In genomic region chr6:32637219-32637880, GRCh38 we compare ENCODE assay signal across 8 cellular contexts. TPM values are rescaled to one million over a fixed set of nuclear protein-coding genes. Genes with fewer than 3 reads are reported as not detected.
DNase-seq lines count a peak whose midpoint lies in the region; ATAC-seq, FAIRE-seq and TF ChIP-seq lines count a peak whose summit lies in the region.

Gene HLA-DQA1 (plus strand): TSS chr6:32637406. CDS start chr6:32637459, 53 bp downstream.

- H3K4me1 Mint-ChIP-seq in WTC11, result no peaks in the 10 kb centered on the region

- H3K4me3 Mint-ChIP-seq in WTC11, result no peak within 1 kb of the TSS

- no peak within 1 kb of the TSS for H3K27ac Mint-ChIP-seq in WTC11

- peaks cover 20% of the 10 kb centered on the region for H3K27me3 Mint-ChIP-seq in WTC11 (ENCODE audit: low read depth)

- no peaks in the 10 kb centered on the region for H3K4me1 ChIP-seq in small intestine (ENCODE audit: control insufficient read depth in 2 of 2, insufficient read depth in 1 of 2, low read depth in 1 of 2, low read length in 1 of 2)

- H3K27me3 ChIP-seq in small intestine (ENCODE audit: control insufficient read depth in 2 of 2, insufficient read depth in 2 of 2, low read length in 2 of 2), result no peaks in the 10 kb centered on the region

- POLR2A ChIA-PET in WTC11 (lab: Charles Lee), result interaction anchor here (0.5 kb wide), 1 partner anchor 697 kb away, joined by 3 read pairs; no protein-coding TSS in a partner anchor

- H3K9me3 ChIP-seq in small intestine (ENCODE audit: control insufficient read depth, low read depth), result no peaks in the 10 kb centered on the region

- H3K36me3 Mint-ChIP-seq in WTC11, result no peaks in the 10 kb centered on the region

- ATAC-seq in GM18907 (IDR thresholded peaks at IDR 0.05; ENCODE audit: unreplicated experiment), result peak; percentile 79
- peak; percentile 86 for ATAC-seq in HG02840 (IDR thresholded peaks at IDR 0.05; ENCODE audit: low FRiP score, unreplicated experiment)
- peak; percentile 30; the same call in 1 of the 2 replicates for ATAC-seq in WTC11

- no peaks in the 10 kb centered on the region for H3K9me3 Mint-ChIP-seq in WTC11

- 46 to 57% (median 50%) methylated on average over 7 of the region's 7 CpGs for WGBS in small intestine, 3 donors

- peak within 1 kb of the TSS in 1 of 2 donors; percentile 64 for H3K27ac ChIP-seq in small intestine (ENCODE audit: low read depth in 1 of 2, low read length in 1 of 2)

- CTCF ChIA-PET in WTC11 (lab: Charles Lee), result no interaction called here

- DNase-seq in WTC11 (ENCODE audit: low spot score) (no peak), small intestine (no peak), RCC 7860 (ENCODE audit: low spot score) (no peak), GM03348 (ENCODE audit: low spot score) (no peak), Kasumi-1 (lab: John Stamatoyannopoulos, UW) (no peak), COLO829 (ENCODE audit: low spot score) (no peak)

- no peak for TF ChIP-seq CTCF in WTC11 (IDR thresholded peaks at IDR 0.05)

- FAIRE-seq in small intestine (lab: Jason Lieb, UNC), result no peak
- FAIRE-seq in RCC 7860 (lab: Jason Lieb, UNC), result no peak

- no peaks in the 10 kb centered on the region for H3K36me3 ChIP-seq in small intestine (ENCODE audit: control insufficient read depth in 2 of 2, insufficient read depth in 2 of 2, low read length in 2 of 2)

- H3K4me3 ChIP-seq in small intestine (ENCODE audit: low read depth in 1 of 2, low read length in 2 of 2), result peak within 1 kb of the TSS in 1 of 2 donors; percentile 27

TF ChIP-seq in WTC11, 78 proteins besides CTCF, POLR2A, EP300 and RAD21:
- no peak for TF ChIP-seq AR (CRISPR knock-in tag; IDR thresholded peaks at IDR 0.05)
- no peak for TF ChIP-seq ZNF425 (CRISPR knock-in tag; conservative IDR thresholded peaks at IDR 0.05)
- TF ChIP-seq ZNF423 (CRISPR knock-in tag; IDR thresholded peaks at IDR 0.05), result no peak
- no peak for TF ChIP-seq NR1H2 (CRISPR knock-in tag; IDR thresholded peaks at IDR 0.05)
- no peak for TF ChIP-seq ATF3 (CRISPR knock-in tag; conservative IDR thresholded peaks at IDR 0.05)
- no peak for TF ChIP-seq ATF2 (CRISPR knock-in tag; IDR thresholded peaks at IDR 0.05; ENCODE audit: borderline replicate concordance, low read depth)
- TF ChIP-seq EMX1 (CRISPR knock-in tag; IDR thresholded peaks at IDR 0.05), result no peak
- TF ChIP-seq ZNF232 (CRISPR knock-in tag; IDR thresholded peaks at IDR 0.05), result no peak
- TF ChIP-seq PRDM15 (CRISPR knock-in tag; IDR thresholded peaks at IDR 0.05), result no peak

RNA-seq across cellular contexts. Expression of gene HLA-DQA1, which starts in this region (rescaled TPM):
- 0.22 to 0.92 TPM (median 0.62 TPM) in 3 replicates for total RNA-seq in WTC11 (2021)
- 10 to 100 TPM in 2 of 3 donors, 1 to 10 TPM in 1; 6.5 to 31.9 (median 31.1) TPM for polyA plus RNA-seq in small intestine

Comparison
In these comparisons a context has a peak if more than half of its experiments do, and no peak if none do; other contexts are left out.
1. Peak in ATAC-seq in WTC11; RNA of the gene not detected or under 1 TPM.
2. ATAC-seq: peak in every context shown above with its lines; median percentile 86 in HG02840; 79 in GM18907; 30 in WTC11.